1 cellular context compared by ENCODE assay signal in the genomic region with DNA sequence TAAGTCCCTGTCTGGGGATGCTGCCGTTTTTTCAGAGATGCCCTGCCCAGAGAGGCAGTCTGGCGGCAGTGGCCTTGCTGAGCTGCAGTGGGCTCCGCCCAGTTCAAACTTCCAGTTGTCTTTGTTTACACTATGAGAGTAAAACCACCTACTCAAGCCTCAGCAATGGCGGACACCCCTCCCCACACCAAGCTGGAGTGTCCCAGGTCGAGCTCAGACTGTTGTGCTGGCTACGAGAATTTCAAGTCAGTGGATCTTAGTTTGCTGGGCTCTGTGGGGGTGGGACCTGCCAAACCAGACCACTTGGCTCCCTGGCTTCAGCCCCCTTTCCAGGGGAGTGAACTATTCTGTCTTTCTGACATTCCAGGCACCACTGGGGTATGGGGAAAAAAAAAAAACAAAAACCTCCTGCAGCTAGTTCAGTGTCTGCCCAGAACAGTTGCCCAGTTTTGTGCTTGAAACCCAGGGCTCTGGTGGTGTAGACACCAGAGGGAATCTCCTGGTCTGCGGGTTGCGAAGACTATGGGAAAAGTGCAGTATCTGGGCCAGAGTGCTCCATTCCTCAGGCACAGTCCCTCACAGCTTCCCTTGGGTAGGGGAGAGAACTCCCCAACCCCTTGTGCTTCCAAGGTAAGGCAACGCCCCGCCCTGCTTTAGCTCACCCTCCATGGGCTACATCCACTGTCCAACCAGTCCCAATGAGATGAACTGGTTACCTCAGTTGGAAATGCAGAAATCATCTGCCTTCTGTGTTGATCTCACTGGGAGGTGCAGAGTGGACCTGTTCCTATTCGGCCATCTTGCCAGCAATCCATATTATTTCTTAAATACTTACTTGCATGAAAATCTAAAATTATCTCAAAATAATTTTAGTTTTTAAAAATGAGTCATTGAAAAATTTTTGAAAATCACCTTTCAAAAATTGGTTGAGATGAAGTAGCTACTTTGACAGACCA.
TF ChIP-seq lines count a peak whose summit lies in the region.

No MANE protein-coding gene starts in this region.

TF ChIP-seq in HepG2, 621 proteins besides CTCF, POLR2A, EP300 and RAD21 (continued from another document and continues in another):
- TF ChIP-seq, protein P1, sequence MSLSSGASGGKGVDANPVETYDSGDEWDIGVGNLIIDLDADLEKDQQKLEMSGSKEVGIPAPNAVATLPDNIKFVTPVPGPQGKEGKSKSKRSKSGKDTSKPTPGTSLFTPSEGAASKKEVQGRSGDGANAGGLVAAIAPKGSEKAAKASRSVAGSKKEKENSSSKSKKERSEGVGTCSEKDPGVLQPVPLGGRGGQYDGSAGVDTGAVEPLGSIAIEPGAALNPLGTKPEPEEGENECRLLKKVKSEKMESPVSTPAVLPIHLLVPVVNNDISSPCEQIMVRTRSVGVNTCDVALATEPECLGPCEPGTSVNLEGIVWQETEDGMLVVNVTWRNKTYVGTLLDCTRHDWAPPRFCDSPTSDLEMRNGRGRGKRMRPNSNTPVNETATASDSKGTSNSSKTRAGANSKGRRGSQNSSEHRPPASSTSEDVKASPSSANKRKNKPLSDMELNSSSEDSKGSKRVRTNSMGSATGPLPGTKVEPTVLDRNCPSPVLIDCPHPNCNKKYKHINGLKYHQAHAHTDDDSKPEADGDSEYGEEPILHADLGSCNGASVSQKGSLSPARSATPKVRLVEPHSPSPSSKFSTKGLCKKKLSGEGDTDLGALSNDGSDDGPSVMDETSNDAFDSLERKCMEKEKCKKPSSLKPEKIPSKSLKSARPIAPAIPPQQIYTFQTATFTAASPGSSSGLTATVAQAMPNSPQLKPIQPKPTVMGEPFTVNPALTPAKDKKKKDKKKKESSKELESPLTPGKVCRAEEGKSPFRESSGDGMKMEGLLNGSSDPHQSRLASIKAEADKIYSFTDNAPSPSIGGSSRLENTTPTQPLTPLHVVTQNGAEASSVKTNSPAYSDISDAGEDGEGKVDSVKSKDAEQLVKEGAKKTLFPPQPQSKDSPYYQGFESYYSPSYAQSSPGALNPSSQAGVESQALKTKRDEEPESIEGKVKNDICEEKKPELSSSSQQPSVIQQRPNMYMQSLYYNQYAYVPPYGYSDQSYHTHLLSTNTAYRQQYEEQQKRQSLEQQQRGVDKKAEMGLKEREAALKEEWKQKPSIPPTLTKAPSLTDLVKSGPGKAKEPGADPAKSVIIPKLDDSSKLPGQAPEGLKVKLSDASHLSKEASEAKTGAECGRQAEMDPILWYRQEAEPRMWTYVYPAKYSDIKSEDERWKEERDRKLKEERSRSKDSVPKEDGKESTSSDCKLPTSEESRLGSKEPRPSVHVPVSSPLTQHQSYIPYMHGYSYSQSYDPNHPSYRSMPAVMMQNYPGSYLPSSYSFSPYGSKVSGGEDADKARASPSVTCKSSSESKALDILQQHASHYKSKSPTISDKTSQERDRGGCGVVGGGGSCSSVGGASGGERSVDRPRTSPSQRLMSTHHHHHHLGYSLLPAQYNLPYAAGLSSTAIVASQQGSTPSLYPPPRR (CRISPR knock-in tag; IDR thresholded peaks at IDR 0.05; ENCODE audit: borderline replicate concordance): no peak
- TF ChIP-seq ZFP36L1 (CRISPR knock-in tag; IDR thresholded peaks at IDR 0.05): no peak
- TF ChIP-seq ZNF749 (CRISPR knock-in tag; IDR thresholded peaks at IDR 0.05; ENCODE audit: borderline replicate concordance): no peak
- TF ChIP-seq ZNF891 (CRISPR knock-in tag; IDR thresholded peaks at IDR 0.05): peak; percentile 54; the same call in 1 of the 2 replicates
- TF ChIP-seq POGZ (CRISPR knock-in tag; IDR thresholded peaks at IDR 0.05): peak; percentile 76
- TF ChIP-seq ZNF557 (CRISPR knock-in tag; IDR thresholded peaks at IDR 0.05): no peak
- TF ChIP-seq SMC3 (IDR thresholded peaks at IDR 0.05; ENCODE audit: low read length): no peak
- TF ChIP-seq CEBPG (CRISPR knock-in tag; IDR thresholded peaks at IDR 0.05): no peak
- TF ChIP-seq ETV5 (CRISPR knock-in tag; IDR thresholded peaks at IDR 0.05; ENCODE audit: borderline replicate concordance): no peak
- TF ChIP-seq, protein P2, sequence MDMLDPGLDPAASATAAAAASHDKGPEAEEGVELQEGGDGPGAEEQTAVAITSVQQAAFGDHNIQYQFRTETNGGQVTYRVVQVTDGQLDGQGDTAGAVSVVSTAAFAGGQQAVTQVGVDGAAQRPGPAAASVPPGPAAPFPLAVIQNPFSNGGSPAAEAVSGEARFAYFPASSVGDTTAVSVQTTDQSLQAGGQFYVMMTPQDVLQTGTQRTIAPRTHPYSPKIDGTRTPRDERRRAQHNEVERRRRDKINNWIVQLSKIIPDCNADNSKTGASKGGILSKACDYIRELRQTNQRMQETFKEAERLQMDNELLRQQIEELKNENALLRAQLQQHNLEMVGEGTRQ (IDR thresholded peaks at IDR 0.05; ENCODE audit: low read depth, low read length): no peak
- TF ChIP-seq, protein P2 (CRISPR knock-in tag; IDR thresholded peaks at IDR 0.05; ENCODE audit: borderline replicate concordance): no peak
- TF ChIP-seq NONO (IDR thresholded peaks at IDR 0.05): no peak
- no peak; the same call in 1 of the 2 replicates for TF ChIP-seq NONO (CRISPR knock-in tag; conservative IDR thresholded peaks at IDR 0.05)
- TF ChIP-seq TRIM24 (CRISPR knock-in tag; IDR thresholded peaks at IDR 0.05): no peak
- TF ChIP-seq ZNF256 (CRISPR knock-in tag; conservative IDR thresholded peaks at IDR 0.05): no peak
- no peak for TF ChIP-seq ATF5 (CRISPR knock-in tag; IDR thresholded peaks at IDR 0.05; ENCODE audit: low read depth)
- TF ChIP-seq LBX2 (CRISPR knock-in tag; IDR thresholded peaks at IDR 0.05; ENCODE audit: borderline replicate concordance): no peak
- peak; percentile 93 for TF ChIP-seq SP5 (CRISPR knock-in tag; IDR thresholded peaks at IDR 0.05; ENCODE audit: borderline replicate concordance, low read depth)
- TF ChIP-seq, protein P3, sequence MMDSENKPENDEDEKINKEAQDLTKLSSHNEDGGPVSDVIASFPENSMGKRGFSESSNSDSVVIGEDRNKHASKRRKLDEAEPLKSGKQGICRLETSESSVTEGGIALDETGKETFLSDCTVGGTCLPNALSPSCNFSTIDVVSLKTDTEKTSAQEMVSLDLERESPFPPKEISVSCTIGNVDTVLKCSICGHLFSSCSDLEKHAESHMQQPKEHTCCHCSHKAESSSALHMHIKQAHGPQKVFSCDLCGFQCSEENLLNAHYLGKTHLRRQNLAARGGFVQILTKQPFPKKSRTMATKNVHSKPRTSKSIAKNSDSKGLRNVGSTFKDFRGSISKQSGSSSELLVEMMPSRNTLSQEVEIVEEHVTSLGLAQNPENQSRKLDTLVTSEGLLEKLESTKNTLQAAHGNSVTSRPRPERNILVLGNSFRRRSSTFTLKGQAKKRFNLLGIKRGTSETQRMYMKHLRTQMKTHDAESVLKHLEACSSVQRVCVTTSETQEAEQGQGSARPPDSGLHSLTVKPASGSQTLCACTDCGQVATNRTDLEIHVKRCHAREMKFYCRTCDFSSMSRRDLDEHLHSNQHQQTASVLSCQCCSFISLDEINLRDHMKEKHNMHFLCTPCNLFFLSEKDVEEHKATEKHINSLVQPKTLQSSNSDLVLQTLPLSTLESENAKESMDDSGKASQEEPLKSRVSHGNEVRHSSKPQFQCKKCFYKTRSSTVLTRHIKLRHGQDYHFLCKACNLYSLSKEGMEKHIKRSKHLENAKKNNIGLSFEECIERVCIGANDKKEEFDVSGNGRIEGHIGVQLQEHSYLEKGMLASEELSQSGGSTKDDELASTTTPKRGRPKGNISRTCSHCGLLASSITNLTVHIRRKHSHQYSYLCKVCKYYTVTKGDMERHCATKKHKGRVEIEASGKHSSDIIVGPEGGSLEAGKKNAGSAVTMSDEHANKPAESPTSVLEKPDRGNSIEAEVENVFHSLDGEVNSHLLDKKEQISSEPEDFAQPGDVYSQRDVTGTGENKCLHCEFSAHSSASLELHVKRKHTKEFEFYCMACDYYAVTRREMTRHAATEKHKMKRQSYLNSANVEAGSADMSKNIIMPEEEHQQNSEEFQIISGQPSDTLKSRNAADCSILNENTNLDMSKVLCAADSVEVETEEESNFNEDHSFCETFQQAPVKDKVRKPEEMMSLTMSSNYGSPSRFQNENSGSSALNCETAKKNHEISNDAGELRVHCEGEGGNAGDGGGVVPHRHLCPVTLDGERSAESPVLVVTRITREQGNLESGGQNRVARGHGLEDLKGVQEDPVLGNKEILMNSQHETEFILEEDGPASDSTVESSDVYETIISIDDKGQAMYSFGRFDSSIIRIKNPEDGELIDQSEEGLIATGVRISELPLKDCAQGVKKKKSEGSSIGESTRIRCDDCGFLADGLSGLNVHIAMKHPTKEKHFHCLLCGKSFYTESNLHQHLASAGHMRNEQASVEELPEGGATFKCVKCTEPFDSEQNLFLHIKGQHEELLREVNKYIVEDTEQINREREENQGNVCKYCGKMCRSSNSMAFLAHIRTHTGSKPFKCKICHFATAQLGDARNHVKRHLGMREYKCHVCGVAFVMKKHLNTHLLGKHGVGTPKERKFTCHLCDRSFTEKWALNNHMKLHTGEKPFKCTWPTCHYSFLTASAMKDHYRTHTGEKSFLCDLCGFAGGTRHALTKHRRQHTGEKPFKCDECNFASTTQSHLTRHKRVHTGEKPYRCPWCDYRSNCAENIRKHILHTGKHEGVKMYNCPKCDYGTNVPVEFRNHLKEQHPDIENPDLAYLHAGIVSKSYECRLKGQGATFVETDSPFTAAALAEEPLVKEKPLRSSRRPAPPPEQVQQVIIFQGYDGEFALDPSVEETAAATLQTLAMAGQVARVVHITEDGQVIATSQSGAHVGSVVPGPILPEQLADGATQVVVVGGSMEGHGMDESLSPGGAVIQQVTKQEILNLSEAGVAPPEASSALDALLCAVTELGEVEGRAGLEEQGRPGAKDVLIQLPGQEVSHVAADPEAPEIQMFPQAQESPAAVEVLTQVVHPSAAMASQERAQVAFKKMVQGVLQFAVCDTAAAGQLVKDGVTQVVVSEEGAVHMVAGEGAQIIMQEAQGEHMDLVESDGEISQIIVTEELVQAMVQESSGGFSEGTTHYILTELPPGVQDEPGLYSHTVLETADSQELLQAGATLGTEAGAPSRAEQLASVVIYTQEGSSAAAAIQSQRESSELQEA (CRISPR knock-in tag; IDR thresholded peaks at IDR 0.05; ENCODE audit: not compliant biosample characterization): no peak
- TF ChIP-seq ZNF33A (CRISPR knock-in tag; IDR thresholded peaks at IDR 0.05; ENCODE audit: borderline replicate concordance): no peak
- TF ChIP-seq PCBP2 (optimal IDR thresholded peaks at IDR 0.05; ENCODE audit: low read depth, low read length, poor library complexity, severe bottlenecking): no peak
- no peak for TF ChIP-seq ZNF562 (CRISPR knock-in tag; IDR thresholded peaks at IDR 0.05; ENCODE audit: borderline replicate concordance)
- no peak for TF ChIP-seq IRF1 (CRISPR knock-in tag; IDR thresholded peaks at IDR 0.05; ENCODE audit: low read depth)
- no peak for TF ChIP-seq FLYWCH1 (CRISPR knock-in tag; IDR thresholded peaks at IDR 0.05)
- TF ChIP-seq TCF12 (IDR thresholded peaks at IDR 0.05): no peak
- no peak for TF ChIP-seq TCF12 (CRISPR knock-in tag; IDR thresholded peaks at IDR 0.05)
- TF ChIP-seq HMG20A (CRISPR knock-in tag; IDR thresholded peaks at IDR 0.05; ENCODE audit: borderline replicate concordance): no peak
- TF ChIP-seq ZFP36 (IDR thresholded peaks at IDR 0.05; ENCODE audit: borderline replicate concordance, low read depth, low read length, partially characterized antibody): no peak
- TF ChIP-seq ZNF124 (CRISPR knock-in tag; IDR thresholded peaks at IDR 0.05): 0 out of 2 replicates have a peak, but pooled peaks have one; percentile 62
- TF ChIP-seq NFIC (IDR thresholded peaks at IDR 0.05; ENCODE audit: low read length): no peak
- no peak for TF ChIP-seq RFX3 (CRISPR knock-in tag; IDR thresholded peaks at IDR 0.05)
- no peak for TF ChIP-seq ZGPAT (CRISPR knock-in tag; IDR thresholded peaks at IDR 0.05)
- no peak for TF ChIP-seq ZNF720 (CRISPR knock-in tag; IDR thresholded peaks at IDR 0.05)
- no peak for TF ChIP-seq SIN3A (IDR thresholded peaks at IDR 0.05; ENCODE audit: borderline replicate concordance, low read depth, low read length)
- no peak for TF ChIP-seq RORA (CRISPR knock-in tag; IDR thresholded peaks at IDR 0.05)
- no peak for TF ChIP-seq ZNF34 (CRISPR knock-in tag; IDR thresholded peaks at IDR 0.05; ENCODE audit: borderline replicate concordance)
- TF ChIP-seq XBP1 (CRISPR knock-in tag; IDR thresholded peaks at IDR 0.05): no peak
- no peak for TF ChIP-seq ZBTB8A (CRISPR knock-in tag; IDR thresholded peaks at IDR 0.05; ENCODE audit: borderline replicate concordance, low read depth)
- no peak for TF ChIP-seq ZNF510 (CRISPR knock-in tag; IDR thresholded peaks at IDR 0.05; ENCODE audit: low read depth)
- no peak for TF ChIP-seq ZNF773 (CRISPR knock-in tag; IDR thresholded peaks at IDR 0.05; ENCODE audit: borderline replicate concordance)
- TF ChIP-seq AGO1 (IDR thresholded peaks at IDR 0.05; ENCODE audit: low read depth, low read length, poor library complexity, severe bottlenecking): no peak
- no peak; the same call in 1 of the 2 replicates for TF ChIP-seq ZNF782 (CRISPR knock-in tag; IDR thresholded peaks at IDR 0.05; ENCODE audit: borderline replicate concordance)
